20 cellular contexts compared by ENCODE assay signal in genomic region chr20:16083639-16084280, GRCh38.
"Had no signal": no experiment of that assay in that cellular context is flagged by ENCODE, and none has a peak within 500 bp of the region (broad histone marks: within the 10 kb centered on the region; RNA-seq: fewer than 3 reads in every experiment).

No MANE protein-coding gene starts in this region.

- H3K4me3 ChIP-seq: cardiac muscle cell, heart right ventricle, pancreas, psoas muscle, right atrium auricular region, transverse colon had no signal

- H3K27me3 Mint-ChIP-seq: activated CD4-positive, alpha-beta memory T cell treated with anti-CD3 and anti-CD28 coated beads, Interleukin-2, amount 10 ng/mL, durations not matched to agents 7 days and 5 days; activated CD4-positive, alpha-beta T cell treated with anti-CD3 and anti-CD28 coated beads, Interleukin-2, amount 10 ng/mL, durations not matched to agents 24 days and 14 days; activated naive CD8-positive, alpha-beta T cell treated with anti-CD3 and anti-CD28 coated beads, Interleukin-2, amount 50 U/mL, for 24 hours; dendritic cell treated with granulocyte-macrophage colony-stimulating factor and Interleukin-4, amounts not matched to agents 40 ng/mL and 50 ng/mL, for 4 days had no signal

- DNase-seq: activated CD4-positive, alpha-beta memory T cell treated with anti-CD3 and anti-CD28 coated beads, Interleukin-2, amount 10 ng/mL, durations not matched to agents 7 days and 5 days; activated CD4-positive, alpha-beta T cell treated with anti-CD3 and anti-CD28 coated beads, Interleukin-2, amount 10 ng/mL, durations not matched to agents 24 days and 14 days; activated effector memory CD4-positive, alpha-beta T cell treated with anti-CD3 and anti-CD28 coated beads, Interleukin-2, amount 50 U/mL, for 16 hours; activated naive CD4-positive, alpha-beta T cell treated with anti-CD3 and anti-CD28 coated beads, Interleukin-2, amount 50 U/mL, for 16 hours; activated naive CD8-positive, alpha-beta T cell treated with anti-CD3 and anti-CD28 coated beads, Interleukin-2, amount 50 U/mL, for 24 hours; activated T-cell treated with anti-CD3 and anti-CD28 coated beads, Interleukin-2, amount 50 U/mL, for 72 hours; effector CD4-positive, alpha-beta T cell; foreskin fibroblast; heart right ventricle; islet precursor cell; left cardiac atrium; mesenchymal stem cell; nephron progenitor cell; pancreas; psoas muscle; stimulated activated CD4-positive, alpha-beta T cell treated with anti-CD3 and anti-CD28 coated beads, Interleukin-4, amount 100 ng/mL, for 4 hours; transverse colon had no signal

- H3K9me3 ChIP-seq: pancreas, right atrium auricular region, transverse colon had no signal

- H3K27ac ChIP-seq: cardiac muscle cell, heart right ventricle, pancreas, psoas muscle, right atrium auricular region, transverse colon had no signal

- H3K27ac Mint-ChIP-seq: activated CD4-positive, alpha-beta memory T cell treated with anti-CD3 and anti-CD28 coated beads, Interleukin-2, amount 10 ng/mL, durations not matched to agents 7 days and 5 days; activated CD4-positive, alpha-beta T cell treated with anti-CD3 and anti-CD28 coated beads, Interleukin-2, amount 10 ng/mL, durations not matched to agents 24 days and 14 days; activated naive CD8-positive, alpha-beta T cell treated with anti-CD3 and anti-CD28 coated beads, Interleukin-2, amount 50 U/mL, for 24 hours; activated T-cell treated with anti-CD3 and anti-CD28 coated beads, Interleukin-2, amount 50 U/mL, for 72 hours; dendritic cell treated with granulocyte-macrophage colony-stimulating factor and Interleukin-4, amounts not matched to agents 40 ng/mL and 50 ng/mL, for 4 days; nephron progenitor cell had no signal

- H3K4me1 ChIP-seq: heart right ventricle, pancreas, psoas muscle, right atrium auricular region had no signal

- H3K4me1 Mint-ChIP-seq: activated CD4-positive, alpha-beta memory T cell treated with anti-CD3 and anti-CD28 coated beads, Interleukin-2, amount 10 ng/mL, durations not matched to agents 7 days and 5 days; activated CD4-positive, alpha-beta T cell treated with anti-CD3 and anti-CD28 coated beads, Interleukin-2, amount 10 ng/mL, durations not matched to agents 24 days and 14 days; nephron progenitor cell had no signal

- ATAC-seq: activated naive CD8-positive, alpha-beta T cell treated with anti-CD3 and anti-CD28 coated beads, Interleukin-2, amount 50 U/mL, for 24 hours; activated T-cell treated with anti-CD3 and anti-CD28 coated beads, Interleukin-2, amount 50 U/mL, for 72 hours; heart right ventricle; left cardiac atrium; pancreas; psoas muscle had no signal

- H3K27me3 ChIP-seq: cardiac muscle cell, heart right ventricle, pancreas, right atrium auricular region, transverse colon had no signal

- H3K36me3 ChIP-seq: cardiac muscle cell, heart right ventricle, pancreas, right atrium auricular region, transverse colon had no signal

- H3K4me3 Mint-ChIP-seq: activated CD4-positive, alpha-beta memory T cell treated with anti-CD3 and anti-CD28 coated beads, Interleukin-2, amount 10 ng/mL, durations not matched to agents 7 days and 5 days; activated CD4-positive, alpha-beta T cell treated with anti-CD3 and anti-CD28 coated beads, Interleukin-2, amount 10 ng/mL, durations not matched to agents 24 days and 14 days; activated naive CD8-positive, alpha-beta T cell treated with anti-CD3 and anti-CD28 coated beads, Interleukin-2, amount 50 U/mL, for 24 hours; activated T-cell treated with anti-CD3 and anti-CD28 coated beads, Interleukin-2, amount 50 U/mL, for 72 hours; dendritic cell treated with granulocyte-macrophage colony-stimulating factor and Interleukin-4, amounts not matched to agents 40 ng/mL and 50 ng/mL, for 4 days; nephron progenitor cell had no signal
